8 cellular contexts compared by ENCODE assay signal in the genomic region with DNA sequence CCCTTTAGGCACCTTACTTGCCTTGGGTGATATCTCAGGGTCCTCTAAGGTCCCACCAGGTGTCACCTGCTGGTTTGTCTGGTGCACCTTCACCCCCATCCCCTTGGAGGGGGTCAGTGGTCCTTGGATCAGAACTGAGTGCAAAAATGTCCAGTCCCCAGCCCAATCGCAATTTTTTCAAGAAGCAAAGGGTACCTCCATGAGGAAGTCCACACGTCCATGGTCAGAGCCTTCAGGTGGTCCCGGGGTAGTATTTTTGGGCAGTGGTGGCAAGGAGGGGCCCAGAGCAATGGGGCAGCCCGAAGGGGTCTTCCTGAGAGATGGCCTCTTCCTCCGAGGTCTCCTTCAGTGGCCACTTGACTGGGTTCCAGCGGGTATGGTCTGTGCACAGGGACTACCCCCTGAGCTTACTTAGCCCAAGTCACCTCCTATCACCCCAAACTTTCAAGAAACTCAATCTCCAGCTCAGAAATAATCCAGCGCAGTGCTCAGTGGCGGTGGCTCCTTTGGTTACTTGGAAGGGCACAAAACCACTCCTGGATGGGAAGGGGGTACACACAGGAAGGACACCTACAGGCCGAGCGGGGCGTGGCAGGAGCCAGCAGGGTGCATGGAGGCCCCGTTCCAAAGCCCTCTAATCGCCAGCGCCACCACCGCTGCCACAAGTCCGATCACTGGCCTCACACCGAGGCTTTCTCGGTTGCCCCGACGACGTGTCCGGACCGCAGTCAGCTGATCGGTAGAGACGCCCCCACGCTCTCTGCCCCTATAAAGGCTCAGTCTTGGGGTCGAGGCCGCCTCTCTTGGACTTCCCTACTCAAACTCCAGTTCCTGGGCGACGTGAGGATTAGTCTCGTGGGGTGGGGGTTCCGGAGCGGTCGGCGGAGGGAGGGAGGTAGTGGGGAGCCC. TPM values are rescaled to one million over a fixed set of nuclear protein-coding genes. Genes with fewer than 3 reads are reported as not detected.
DNase-seq lines count a peak whose midpoint lies in the region; FAIRE-seq and TF ChIP-seq lines count a peak whose summit lies in the region.

No MANE protein-coding gene starts in this region.

- DNase-seq in NCI-H1105 (lab: John Stamatoyannopoulos, UW) (peak; percentile 68), H1 (ENCODE audit: low read depth in 1 of 2, low spot score in 2 of 2) (peak; percentile 67 to 86), mucosa of gallbladder (ENCODE audit: low spot score) (peak; percentile 71), thyroid gland (peak; percentile 62 to 72), GOT3 (lab: John Stamatoyannopoulos, UW) (no peak), NCI-H187 (lab: John Stamatoyannopoulos, UW) (no peak)
- DNase-seq in activated CD4-positive, alpha-beta T cell treated with anti-CD3 and anti-CD28 coated beads, Interleukin-2, amount 50 U/mL, for 48 hours = peak; percentile 62 to 70

- H3K79me1 ChIP-seq in H1 (ENCODE audit: low read depth, low read length) = peaks cover 2% of the 10 kb centered on the region; the same call in 1 of the 2 replicates

- H4K8ac ChIP-seq in H1 (ENCODE audit: extremely low read depth, insufficient read depth, low read length) = no peak overlapping the region

- peak overlapping the region; percentile 65; the same call in 1 of the 2 replicates for H2AK5ac ChIP-seq in H1 (ENCODE audit: low read depth, low read length)

- peak overlapping the region; percentile 19 for H4K91ac ChIP-seq in H1 (replicated peaks; ENCODE audit: insufficient read length, low read length)

- peak overlapping the region; percentile 43; the same call in 1 of the 2 replicates for H2BK12ac ChIP-seq in H1 (ENCODE audit: low read depth, low read length)

- H3K14ac ChIP-seq in H1 (ENCODE audit: insufficient read length) = no peak overlapping the region

- no peak overlapping the region for H2BK120ac ChIP-seq in H1 (replicated peaks; ENCODE audit: low read depth, low read length)

- peak overlapping the region; percentile 88; the same call in 1 of the 2 replicates for H3K18ac ChIP-seq in H1 (ENCODE audit: extremely low read depth, low read length)

- peaks cover 8% of the 10 kb centered on the region; the same call in 1 of the 2 replicates for H3K23me2 ChIP-seq in H1 (ENCODE audit: low read depth, low read length)

- peak; percentile 93 for FAIRE-seq in H1 (lab: Jason Lieb, UNC)

- H3K4me3 ChIP-seq in H1 (ENCODE audit: extremely low read depth in 1 of 4, insufficient read depth in 2 of 4, low read depth in 3 of 4, low read length in 4 of 4) (peak overlapping the region; percentile 42 to 66 (median 44)), thyroid gland (replicated peaks in 1 of 3) (peak overlapping the region in 1 of 3 donors; percentile 29)

- 0 out of 7 replicates have a peak overlapping the region, but pooled peaks of 1 of the 4 experiments have one; percentile 2 for H3K9ac ChIP-seq in H1 (replicated peaks in 1 of 4; ENCODE audit: extremely low read depth in 1 of 4, low read depth in 3 of 4, low read length in 3 of 4)

- TF ChIP-seq EP300 in H1 (IDR thresholded peaks at IDR 0.05; ENCODE audit: borderline replicate concordance in 1 of 2, low read depth in 2 of 2, low read length in 2 of 2) = no peak

- no peak overlapping the region for H3K4ac ChIP-seq in H1 (replicated peaks; ENCODE audit: insufficient read length, low read depth, low read length)

- no peaks in the 10 kb centered on the region for H3K79me2 ChIP-seq in H1 (ENCODE audit: control insufficient read depth in 1 of 2, insufficient read depth in 2 of 2, low read length in 2 of 2)

- TF ChIP-seq POLR2A in H1 (IDR thresholded peaks at IDR 0.05; ENCODE audit: control extremely low read depth in 1 of 2, low read depth in 2 of 2, low read length in 2 of 2) (peak in 1 of 2 experiments; percentile 85; a peak in 2 of 3 replicates), thyroid gland (IDR thresholded peaks at IDR 0.05) (peak in 1 of 2 donors; percentile 15)

- H3K4me1 ChIP-seq in H1 (replicated peaks in 1 of 4; ENCODE audit: control insufficient read depth in 3 of 4, insufficient read depth in 4 of 4, low read length in 3 of 4) (peaks cover 0 to 46% (median 27%) of the 10 kb centered on the region in 4 experiments; a peak in 6 of 7 replicates), thyroid gland (peaks cover 12 to 18% of the 10 kb centered on the region in 2 donors)

- H3K27me3 ChIP-seq in H1 (replicated peaks in 1 of 4; ENCODE audit: control insufficient read depth in 3 of 4, extremely low read depth in 1 of 4, insufficient read depth in 3 of 4, low read length in 3 of 4) (peaks cover 0 to 4% (median under 1%) of the 10 kb centered on the region in 4 experiments; a peak in 1 of 7 replicates), thyroid gland (no peaks in the 10 kb centered on the region)

- no peak overlapping the region for H2AFZ ChIP-seq in H1 (ENCODE audit: low read length)

- no peak overlapping the region for H4K5ac ChIP-seq in H1 (ENCODE audit: insufficient read length, low read depth, low read length)

- peak overlapping the region; percentile 74 to 96 for H3K4me2 ChIP-seq in H1 (ENCODE audit: insufficient read depth in 1 of 2, low read depth in 2 of 2, low read length in 2 of 2)

- TF ChIP-seq CTCF in GM12874 (IDR thresholded peaks at IDR 0.05; ENCODE audit: insufficient read depth, low read depth, low read length) = peak; percentile 68
- TF ChIP-seq CTCF in H1 (IDR thresholded peaks at IDR 0.05; ENCODE audit: control extremely low read depth in 1 of 3, insufficient read depth in 1 of 3, low read depth in 1 of 3, low read length in 3 of 3) = peak in 2 of 3 experiments; percentile 55 to 76; a peak in 2 of 4 replicates
- TF ChIP-seq CTCF in thyroid gland (IDR thresholded peaks at IDR 0.05) = peak in 3 of 6 experiments; percentile 20 to 39 (median 35)

- intact Hi-C loops in thyroid gland (cut with DNase I) = loop anchor here (5.0 kb wide), 1 partner anchor 118 kb away; no protein-coding TSS in a partner anchor

- H2BK20ac ChIP-seq in H1 (ENCODE audit: low read length) = no peak overlapping the region

- WGBS in H1 (ENCODE audit: extremely low coverage in 1 of 2, insufficient coverage in 1 of 2, insufficient read length in 1 of 2, insufficient replicate concordance in 2 of 2, low coverage in 1 of 2, low lambda C conversion rate in 2 of 2, missing lambda C conversion rate in 1 of 2), 2 experiments = 26% methylated on average over 25 of the region's 35 CpGs; no CpG with 5 or more reads in 1 of the 2 experiments
- WGBS in thyroid gland, 2 donors = 40 to 64% methylated on average over 10 to 25 of the region's 35 CpGs

- peak overlapping the region; percentile 88; the same call in 1 of the 2 replicates for H2BK15ac ChIP-seq in H1 (ENCODE audit: low read length)

- H3K27ac ChIP-seq in H1 (ENCODE audit: low read depth, low read length) = no peak overlapping the region
- H3K27ac ChIP-seq in thyroid gland = peak overlapping the region in 2 of 3 donors; percentile 0 to 46

- CTCF ChIA-PET in H1 (lab: Charles Lee; ENCODE audit: partially characterized antibody) = interaction anchor here (0.5 to 12.7 kb wide), 12 partner anchors 10 to 444 kb away, joined by 3 to 341 read pairs (median 4); a partner anchor contains a TSS

- H3K23ac ChIP-seq in H1 (ENCODE audit: insufficient read length) = no peak overlapping the region

- H2BK5ac ChIP-seq in H1 (ENCODE audit: low read depth, low read length) = no peak overlapping the region; the same call in 1 of the 2 replicates

- H3K36me3 ChIP-seq in H1 (ENCODE audit: control insufficient read depth in 2 of 4, insufficient read depth in 4 of 4, low read length in 3 of 4) = peaks cover 0 to 3% (median 0%) of the 10 kb centered on the region in 4 experiments; a peak in 1 of 8 replicates
- H3K36me3 ChIP-seq in thyroid gland = peaks cover 0 to 3% of the 10 kb centered on the region in 2 donors

- H3K9me3 ChIP-seq in H1 (ENCODE audit: insufficient read depth in 2 of 2, low read depth in 1 of 2, low read length in 1 of 2) = no peaks in the 10 kb centered on the region
- no peaks in the 10 kb centered on the region for H3K9me3 ChIP-seq in thyroid gland

- peak; percentile 34 to 39; a peak in 3 of 4 replicates for TF ChIP-seq RAD21 in H1 (IDR thresholded peaks at IDR 0.05 in 1 of 2, conservative IDR thresholded peaks at IDR 0.05 in 1 of 2; ENCODE audit: low read depth in 2 of 2, low read length in 2 of 2)

- H4K20me1 ChIP-seq in H1 (replicated peaks in 1 of 2; ENCODE audit: control insufficient read depth in 1 of 2, insufficient read depth in 2 of 2, low read length in 2 of 2) = peaks cover 0 to 1% of the 10 kb centered on the region in 2 experiments

- no peak overlapping the region for H3K56ac ChIP-seq in H1 (replicated peaks; ENCODE audit: insufficient read length, low read depth, low read length)

- POLR2A ChIA-PET in H1 (lab: Charles Lee; ENCODE audit: partially characterized antibody) = interaction anchor here (0.8 to 2.3 kb wide), 16 partner anchors 9 to 154 kb away, joined by 3 to 14 read pairs (median 3); a partner anchor contains a TSS

RNA-seq across cellular contexts. Expression of a gene that starts 4.5 kb away (rescaled TPM):
- 5.4 and 5.8 TPM in 2 replicates for total RNA-seq in H1 (2021; fragmentation: NEBNext Ultra II Directional; extraction: Animal tissue kit (Norgen Biotek cat#: 25700))
- polyA plus RNA-seq in H1 (2011; rRNA removed) = 3.6 and 8.2 TPM in 2 replicates
- polyA plus RNA-seq in H1 (2011; cell fraction: cytosol; rRNA removed) = 2.3 TPM
- 33.0 TPM for polyA plus RNA-seq in H1 (2011; cell fraction: nucleus; rRNA removed)
- 4.8 to 6.4 TPM (median 5.3 TPM) in 4 replicates for polyA plus RNA-seq in H1 (2012, experiment 1 of 2)
- polyA plus RNA-seq in H1 (2012, experiment 2 of 2) = 4.1 TPM
- polyA plus RNA-seq in H1 (2013, experiment 1 of 2) = 5.7 TPM
- polyA plus RNA-seq in H1 (2013, experiment 2 of 2) = 4.9 TPM
- polyA minus RNA-seq in H1 (2011; rRNA and poly(A)+ RNA removed) = not detected in 2 replicates
- not detected for polyA minus RNA-seq in H1 (2011; cell fraction: cytosol; rRNA and poly(A)+ RNA removed)
- 3.1 TPM for polyA minus RNA-seq in H1 (2011; cell fraction: nucleus; rRNA and poly(A)+ RNA removed)
- total RNA-seq in mucosa of gallbladder = 13.3 TPM
- total RNA-seq in thyroid gland = 1 to 10 TPM in 2 of 4 donors, not detected in 2; 1.5 to 6.2 TPM

RNA-seq across cellular contexts. Expression of a gene that starts 16.7 kb away (rescaled TPM):
- total RNA-seq in H1 (2021; fragmentation: NEBNext Ultra II Directional; extraction: Animal tissue kit (Norgen Biotek cat#: 25700)) = 34.5 and 36.6 TPM in 2 replicates
- polyA plus RNA-seq in H1 (2011; rRNA removed) = 15.5 and 36.5 TPM in 2 replicates
- polyA plus RNA-seq in H1 (2011; cell fraction: cytosol; rRNA removed) = 14.3 TPM
- 126 TPM for polyA plus RNA-seq in H1 (2011; cell fraction: nucleus; rRNA removed)
- polyA plus RNA-seq in H1 (2012, experiment 1 of 2) = 16.5 to 30.3 TPM (median 28.4 TPM) in 4 replicates
- polyA plus RNA-seq in H1 (2012, experiment 2 of 2) = 20.6 TPM
- 30.9 TPM for polyA plus RNA-seq in H1 (2013, experiment 1 of 2)
- polyA plus RNA-seq in H1 (2013, experiment 2 of 2) = 27.8 TPM
- polyA minus RNA-seq in H1 (2011; rRNA and poly(A)+ RNA removed) = 10.6 and 13.2 TPM in 2 replicates
- polyA minus RNA-seq in H1 (2011; cell fraction: cytosol; rRNA and poly(A)+ RNA removed) = 26.1 TPM
- 45.6 TPM for polyA minus RNA-seq in H1 (2011; cell fraction: nucleus; rRNA and poly(A)+ RNA removed)
- total RNA-seq in mucosa of gallbladder (131 TPM), thyroid gland (100 to 1,000 TPM in 1 of 4 donors, 10 to 100 TPM in 3; 55.0 to 107 (median 76.6) TPM)

RNA-seq across cellular contexts. Expression of a gene that starts 16.9 kb away (rescaled TPM):
- total RNA-seq in H1 (2021; fragmentation: NEBNext Ultra II Directional; extraction: Animal tissue kit (Norgen Biotek cat#: 25700)) = 0.35 and 0.59 TPM in 2 replicates
- polyA plus RNA-seq in H1 (2011; rRNA removed) = 0.57 and 0.83 TPM in 2 replicates
- polyA plus RNA-seq in H1 (2011; cell fraction: cytosol; rRNA removed) = 0.57 TPM
- 1.4 TPM for polyA plus RNA-seq in H1 (2011; cell fraction: nucleus; rRNA removed)
- 0.80 to 1.5 TPM (median 1.1 TPM) in 4 replicates for polyA plus RNA-seq in H1 (2012, experiment 1 of 2)
- 0.17 TPM for polyA plus RNA-seq in H1 (2012, experiment 2 of 2)
- 0.39 TPM for polyA plus RNA-seq in H1 (2013, experiment 1 of 2)
- 0.28 TPM for polyA plus RNA-seq in H1 (2013, experiment 2 of 2)
- 0.66 and 0.95 TPM in 2 replicates for polyA minus RNA-seq in H1 (2011; rRNA and poly(A)+ RNA removed)
- not detected for polyA minus RNA-seq in H1 (2011; cell fraction: cytosol; rRNA and poly(A)+ RNA removed)
- 0.30 TPM for polyA minus RNA-seq in H1 (2011; cell fraction: nucleus; rRNA and poly(A)+ RNA removed)
- total RNA-seq in mucosa of gallbladder = 1.6 TPM
- under 1 TPM; 0.13 to 0.88 (median 0.50) TPM for total RNA-seq in thyroid gland

RNA-seq across cellular contexts. Expression of a gene that starts 30.2 kb away (rescaled TPM):
- 7.6 TPM in 2 replicates for total RNA-seq in H1 (2021; fragmentation: NEBNext Ultra II Directional; extraction: Animal tissue kit (Norgen Biotek cat#: 25700))
- polyA plus RNA-seq in H1 (2011; rRNA removed) = 11.2 and 15.9 TPM in 2 replicates
- polyA plus RNA-seq in H1 (2011; cell fraction: cytosol; rRNA removed) = 8.7 TPM
- 18.2 TPM for polyA plus RNA-seq in H1 (2011; cell fraction: nucleus; rRNA removed)
- polyA plus RNA-seq in H1 (2012, experiment 1 of 2) = 5.8 to 9.2 TPM (median 6.5 TPM) in 4 replicates
- polyA plus RNA-seq in H1 (2012, experiment 2 of 2) = 4.1 TPM
- 2.6 TPM for polyA plus RNA-seq in H1 (2013, experiment 1 of 2)
- polyA plus RNA-seq in H1 (2013, experiment 2 of 2) = 3.0 TPM
- 7.0 and 7.5 TPM in 2 replicates for polyA minus RNA-seq in H1 (2011; rRNA and poly(A)+ RNA removed)
- polyA minus RNA-seq in H1 (2011; cell fraction: cytosol; rRNA and poly(A)+ RNA removed) = 12.4 TPM
- polyA minus RNA-seq in H1 (2011; cell fraction: nucleus; rRNA and poly(A)+ RNA removed) = 13.5 TPM
- total RNA-seq in mucosa of gallbladder (102 TPM), thyroid gland (10 to 100 TPM; 26.1 to 34.6 (median 28.0) TPM)

RNA-seq across cellular contexts. Expression of a gene that starts 33.0 kb away (rescaled TPM):
- total RNA-seq in H1 (2021; fragmentation: NEBNext Ultra II Directional; extraction: Animal tissue kit (Norgen Biotek cat#: 25700)) = 69.2 and 70.6 TPM in 2 replicates
- polyA plus RNA-seq in H1 (2011; rRNA removed) = 21.5 and 46.6 TPM in 2 replicates
- 26.8 TPM for polyA plus RNA-seq in H1 (2011; cell fraction: cytosol; rRNA removed)
- 126 TPM for polyA plus RNA-seq in H1 (2011; cell fraction: nucleus; rRNA removed)
- polyA plus RNA-seq in H1 (2012, experiment 1 of 2) = 80.3 to 96.2 TPM (median 87.0 TPM) in 4 replicates
- polyA plus RNA-seq in H1 (2012, experiment 2 of 2) = 81.2 TPM
- 132 TPM for polyA plus RNA-seq in H1 (2013, experiment 1 of 2)
- 122 TPM for polyA plus RNA-seq in H1 (2013, experiment 2 of 2)
- polyA minus RNA-seq in H1 (2011; rRNA and poly(A)+ RNA removed) = 7.8 and 13.1 TPM in 2 replicates
- 27.5 TPM for polyA minus RNA-seq in H1 (2011; cell fraction: cytosol; rRNA and poly(A)+ RNA removed)
- 29.2 TPM for polyA minus RNA-seq in H1 (2011; cell fraction: nucleus; rRNA and poly(A)+ RNA removed)
- total RNA-seq in mucosa of gallbladder = 55.4 TPM
- 10 to 100 TPM; 12.9 to 36.3 (median 22.1) TPM for total RNA-seq in thyroid gland

Comparison
In these comparisons a context has a peak if more than half of its experiments do, and no peak if none do; other contexts are left out.
1. DNase-seq: peak in NCI-H1105 (single experiment), activated CD4-positive, alpha-beta T cell treated with anti-CD3 and anti-CD28 coated beads, Interleukin-2, amount 50 U/mL, for 48 hours (2 of 2), H1 (2 of 2), mucosa of gallbladder (single experiment) and thyroid gland (2 of 2); none in GOT3 (single experiment) and NCI-H187 (0 of 2).